In the genomic region with DNA sequence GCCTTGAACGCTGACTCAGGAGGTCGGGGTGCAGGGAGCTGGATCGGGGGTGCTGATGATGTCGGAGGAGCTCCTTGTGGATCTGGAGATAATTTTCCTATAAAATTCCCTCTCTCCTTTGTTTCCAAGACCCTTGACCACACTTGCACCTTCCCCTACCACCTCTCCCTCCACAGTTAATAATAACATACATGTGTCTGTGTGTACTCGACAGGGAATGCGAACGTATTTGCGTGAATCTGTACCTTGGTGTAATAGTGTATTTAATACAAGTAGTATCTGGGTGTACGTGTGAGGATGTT, we compare ENCODE assay signal across 9 cellular contexts. TPM values are rescaled to one million over a fixed set of nuclear protein-coding genes. Genes with fewer than 3 reads are reported as not detected.
"Had no signal": no experiment of that assay in that cellular context is flagged by ENCODE, and none has a peak within 500 bp of the region (broad histone marks: within the 10 kb centered on the region; RNA-seq: fewer than 3 reads in every experiment).

No MANE protein-coding gene starts in this region.

- DNase-seq: occipital lobe, small intestine had no signal

- H3K9me3 ChIP-seq: adrenal gland, mucosa of descending colon had no signal

- H3K4me1 ChIP-seq: adrenal gland had no signal

- H3K27ac ChIP-seq: adrenal gland, cardiac muscle cell had no signal

- H3K27ac Mint-ChIP-seq: T-helper 2 cell treated with Interferon-gamma antibody and Interleukin-4, amounts not matched to agents 5 μg/mL and 100 μg/mL, for 36 hours had no signal

- H3K4me3 ChIP-seq: adrenal gland, cardiac muscle cell, mucosa of descending colon had no signal

- H3K9me3 Mint-ChIP-seq: T-helper 2 cell treated with Interferon-gamma antibody and Interleukin-4, amounts not matched to agents 5 μg/mL and 100 μg/mL, for 36 hours had no signal

- H3K36me3 ChIP-seq: adrenal gland, cardiac muscle cell had no signal

- H3K4me3 Mint-ChIP-seq: T-helper 2 cell treated with Interferon-gamma antibody and Interleukin-4, amounts not matched to agents 5 μg/mL and 100 μg/mL, for 36 hours had no signal

- ATAC-seq: right cardiac atrium; stimulated activated naive CD8-positive, alpha-beta T cell treated with anti-CD3 and anti-CD28 coated beads, Interleukin-15, Interleukin-2, amounts not matched to agents 100 U/mL and 50 U/mL, for 24 hours had no signal

RNA-seq across cellular contexts. Expression of a gene that starts 24.5 kb away (rescaled TPM):
- polyA plus RNA-seq: keratinocyte had no signal
